13 cellular contexts compared by ENCODE assay signal in the genomic region with DNA sequence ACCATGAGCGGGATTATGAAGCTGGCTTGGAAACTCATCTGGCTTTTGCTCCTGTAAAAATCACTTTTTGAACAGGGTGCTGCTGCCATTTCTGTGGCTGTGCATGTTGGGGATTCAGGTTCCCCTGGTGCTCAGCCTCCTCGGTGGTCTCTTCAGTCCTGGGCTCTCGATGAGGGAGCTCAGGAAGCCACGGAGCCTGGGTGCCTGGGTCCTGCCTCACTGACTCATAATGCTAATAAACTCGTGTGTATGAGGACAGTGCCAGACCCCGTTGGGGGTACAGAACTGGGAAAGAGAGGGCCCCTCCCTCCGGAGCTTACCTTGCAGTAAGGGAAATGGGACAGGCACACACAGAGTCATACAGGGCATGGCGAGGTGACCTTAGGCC. TPM values are rescaled to one million over a fixed set of nuclear protein-coding genes. Genes with fewer than 3 reads are reported as not detected.
DNase-seq lines count a peak whose midpoint lies in the region; ATAC-seq, FAIRE-seq and TF ChIP-seq lines count a peak whose summit lies in the region.
"Had no signal": no experiment of that assay in that cellular context is flagged by ENCODE, and none has a peak within 500 bp of the region (broad histone marks: within the 10 kb centered on the region; RNA-seq: fewer than 3 reads in every experiment).

No MANE protein-coding gene starts in this region.

- 0 out of 2 replicates have a peak, but pooled peaks cover 2% of the 10 kb centered on the region for H3K27me3 ChIP-seq in GM23338 (ENCODE audit: insufficient read depth)
- no peaks in the 10 kb centered on the region; a peak in 1 of 5 replicates for H3K27me3 ChIP-seq in HepG2 (ENCODE audit: control insufficient read depth in 1 of 2, insufficient read depth in 2 of 2, low read length in 2 of 2)
- H3K27me3 ChIP-seq in small intestine (ENCODE audit: control insufficient read depth in 2 of 2, insufficient read depth in 2 of 2, low read length in 2 of 2): no peaks in the 10 kb centered on the region
- H3K27me3 ChIP-seq: breast epithelium had no signal

- no peaks in the 10 kb centered on the region for H3K36me3 ChIP-seq in GM23338 (ENCODE audit: insufficient read depth)
- peaks cover 2 to 13% of the 10 kb centered on the region in 2 experiments; a peak in 3 of 5 replicates for H3K36me3 ChIP-seq in HepG2 (replicated peaks in 1 of 2; ENCODE audit: control insufficient read depth in 1 of 2, insufficient read depth in 2 of 2, low read length in 2 of 2)
- H3K36me3 ChIP-seq in small intestine (ENCODE audit: control insufficient read depth in 2 of 2, insufficient read depth in 2 of 2, low read length in 2 of 2): no peaks in the 10 kb centered on the region
- H3K36me3 ChIP-seq: breast epithelium had no signal

- TF ChIP-seq POLR2A in HepG2 (IDR thresholded peaks at IDR 0.05; ENCODE audit: insufficient read depth in 1 of 2, low read depth in 2 of 2, low read length in 2 of 2) (no peak), GM18505 (IDR thresholded peaks at IDR 0.05; ENCODE audit: borderline replicate concordance, extremely low read depth, insufficient read depth, insufficient read length) (no peak)

- H3K27me3 Mint-ChIP-seq in GM23338 (ENCODE audit: insufficient read depth, low read depth, poor library complexity) (peaks cover 16% of the 10 kb centered on the region), WTC11 (ENCODE audit: low read depth) (peaks cover 4% of the 10 kb centered on the region), mesothelial cell of epicardium (ENCODE audit: low read depth) (no peaks in the 10 kb centered on the region)
- H3K27me3 Mint-ChIP-seq: activated naive CD8-positive, alpha-beta T cell; natural killer cell treated with Interleukin-12 subunit alpha and Interleukin-12 subunit beta and Interleukin-15 and Interleukin-18, amount 100 ng/mL, for 72 hours had no signal

- H3K9ac ChIP-seq in HepG2 (ENCODE audit: insufficient read depth, low read depth, low read length): peak overlapping the region; percentile 72

- H3K9me3 ChIP-seq in HepG2 (ENCODE audit: low read length) (no peaks in the 10 kb centered on the region), small intestine (ENCODE audit: control insufficient read depth, low read depth) (no peaks in the 10 kb centered on the region)

- CTCF ChIA-PET in WTC11 (lab: Charles Lee): no interaction called here
- CTCF ChIA-PET in HepG2 (lab: Yijun Ruan, JAX; ENCODE audit: low intra/inter-chr PET ratio, low total read pairs): no interaction called here

- H3K36me3 Mint-ChIP-seq in GM23338 (ENCODE audit: low read depth) (peaks cover 7% of the 10 kb centered on the region), WTC11 (peaks cover 4% of the 10 kb centered on the region), mesothelial cell of epicardium (no peaks in the 10 kb centered on the region)
- H3K36me3 Mint-ChIP-seq: natural killer cell treated with Interleukin-12 subunit alpha and Interleukin-12 subunit beta and Interleukin-15 and Interleukin-18, amount 100 ng/mL, for 72 hours had no signal

- H3K79me2 ChIP-seq in GM23338 (replicated peaks; ENCODE audit: insufficient read depth) (peaks cover 88% of the 10 kb centered on the region), HepG2 (ENCODE audit: insufficient read depth, low read length) (peaks cover 94% of the 10 kb centered on the region)

- H3K4me1 Mint-ChIP-seq in GM23338 (peaks cover 49% of the 10 kb centered on the region), WTC11 (peaks cover 49% of the 10 kb centered on the region), mesothelial cell of epicardium (peaks cover 4% of the 10 kb centered on the region)

- no peak for TF ChIP-seq RAD21 in HepG2 (CRISPR knock-in tag; IDR thresholded peaks at IDR 0.05)

- no peaks in the 10 kb centered on the region for H3K9me2 ChIP-seq in GM23338 (ENCODE audit: insufficient read depth)

- H4K20me1 ChIP-seq in GM23338 (replicated peaks; ENCODE audit: insufficient read depth) (peaks cover 8% of the 10 kb centered on the region; the same call in 1 of the 2 replicates), HepG2 (ENCODE audit: insufficient read depth, low read length) (peaks cover 33% of the 10 kb centered on the region)

- H3K27ac ChIP-seq in GM23338 (ENCODE audit: low read depth) (no peak overlapping the region), HepG2 (ENCODE audit: extremely low read length, insufficient read depth, low read length) (peak overlapping the region; percentile 94), small intestine (ENCODE audit: low read depth in 1 of 2, low read length in 1 of 2) (peak overlapping the region; percentile 68 to 85)

- FAIRE-seq in HepG2 (lab: Jason Lieb, UNC): no peak
- FAIRE-seq in small intestine (lab: Jason Lieb, UNC): no peak

- H3K27ac Mint-ChIP-seq in GM23338 (0 out of 2 replicates have a peak overlapping the region, but pooled peaks have one; percentile 41), WTC11 (peak overlapping the region; percentile 42; the same call in 1 of the 2 replicates), mesothelial cell of epicardium (no peak overlapping the region)
- H3K27ac Mint-ChIP-seq: activated naive CD8-positive, alpha-beta T cell; natural killer cell treated with Interleukin-12 subunit alpha and Interleukin-12 subunit beta and Interleukin-15 and Interleukin-18, amount 100 ng/mL, for 72 hours had no signal

- 25% methylated on average over 4 of the region's 8 CpGs for WGBS in HepG2 (ENCODE audit: low lambda C conversion rate)
- 18 to 60% (median 33%) methylated on average over 8 of the region's 8 CpGs for WGBS in small intestine, 3 donors

- H2AFZ ChIP-seq in GM23338: no peak overlapping the region
- H2AFZ ChIP-seq in HepG2 (ENCODE audit: low read length): no peak overlapping the region

- H3K4me3 ChIP-seq in GM23338 (no peak overlapping the region), HepG2 (replicated peaks in 1 of 3; ENCODE audit: insufficient read depth in 1 of 3, low read depth in 2 of 3, low read length in 3 of 3) (peak overlapping the region; percentile 28 to 74 (median 40)), small intestine (ENCODE audit: low read depth in 1 of 2, low read length in 2 of 2) (no peak overlapping the region)
- H3K4me3 ChIP-seq: breast epithelium had no signal

- in situ Hi-C loops in HepG2 (cut with HindIII; ENCODE audit: extremely low pct_ligation_motif_present, low pct_unique_long_range_greater_than_20kb): no loop called here

- TF ChIP-seq EP300 in HepG2 (IDR thresholded peaks at IDR 0.05; ENCODE audit: low read depth in 2 of 2, low read length in 2 of 2): no peak
- no peak for TF ChIP-seq EP300 in HepG2 (CRISPR knock-in tag; IDR thresholded peaks at IDR 0.05; ENCODE audit: borderline replicate concordance)

- H3F3A ChIP-seq in GM23338 (replicated peaks; ENCODE audit: low read depth): no peaks in the 10 kb centered on the region

- ATAC-seq in GM23338: no peak
- ATAC-seq in WTC11: no peak
- no peak; the same call in 2 of the 3 replicates for ATAC-seq in HepG2
- no peak for ATAC-seq in GM18505 (IDR thresholded peaks at IDR 0.05; ENCODE audit: unreplicated experiment)
- ATAC-seq: natural killer cell treated with Interleukin-12 subunit alpha and Interleukin-12 subunit beta and Interleukin-15 and Interleukin-18, amount 100 ng/mL, for 72 hours had no signal

- H3K9me3 Mint-ChIP-seq in GM23338 (peaks cover 5% of the 10 kb centered on the region; the same call in 2 of the 3 replicates), WTC11 (peaks cover 8% of the 10 kb centered on the region), mesothelial cell of epicardium (peaks cover 9% of the 10 kb centered on the region)
- H3K9me3 Mint-ChIP-seq: natural killer cell treated with Interleukin-12 subunit alpha and Interleukin-12 subunit beta and Interleukin-15 and Interleukin-18, amount 100 ng/mL, for 72 hours had no signal

- DNase-seq in GM23338 (ENCODE audit: low spot score) (no peak), WTC11 (ENCODE audit: low spot score) (no peak), HepG2 (ENCODE audit: low spot score) (no peak), small intestine (peak; percentile 10), mesothelial cell of epicardium (ENCODE audit: low spot score in 2 of 2, unreplicated experiment in 2 of 2) (no peak), EL (no peak)
- DNase-seq: IMR-90, NCI-H524 treated with DMSO at 0.1 percent for 48 hours, OCI-M1 had no signal

- TF ChIP-seq CTCF in GM23338 (conservative IDR thresholded peaks at IDR 0.05; ENCODE audit: low read depth in 2 of 2) (no peak), WTC11 (IDR thresholded peaks at IDR 0.05) (no peak), HepG2 (CRISPR knock-in tag; IDR thresholded peaks at IDR 0.05) (no peak), mesothelial cell of epicardium (IDR thresholded peaks at IDR 0.05; ENCODE audit: unreplicated experiment) (no peak)

- intact Hi-C loops in HepG2 (cut with micrococcal nuclease; ENCODE audit: unreplicated experiment): loop anchor here (2.0 to 5.0 kb wide), 3 partner anchors 25 to 46 kb away; no protein-coding TSS in a partner anchor

- POLR2A ChIA-PET in WTC11 (lab: Charles Lee) (no interaction called here), HepG2 (lab: Yijun Ruan, JAX) (interaction anchor here (1.0 to 6.5 kb wide), 6 partner anchors 9 to 486 kb away, joined by 3 to 46 read pairs (median 3); no protein-coding TSS in a partner anchor)

- H3K4me1 ChIP-seq in GM23338 (ENCODE audit: insufficient read depth) (peaks cover 28% of the 10 kb centered on the region), HepG2 (ENCODE audit: insufficient read depth, low read length) (peaks cover 70% of the 10 kb centered on the region), small intestine (ENCODE audit: control insufficient read depth in 2 of 2, insufficient read depth in 1 of 2, low read depth in 1 of 2, low read length in 1 of 2) (peaks cover 12 to 15% of the 10 kb centered on the region in 2 donors)

- BruUV-seq in HepG2 (replicated peaks; lab: Mats Ljungman, UMichigan): no TSS peak

- H3K4me2 ChIP-seq in GM23338 (no peak overlapping the region; the same call in 1 of the 2 replicates), HepG2 (ENCODE audit: low read depth, low read length) (peak overlapping the region; percentile 94)

- H3K4me3 Mint-ChIP-seq in GM23338: no peak overlapping the region
- H3K4me3 Mint-ChIP-seq in WTC11: no peak overlapping the region
- H3K4me3 Mint-ChIP-seq in mesothelial cell of epicardium: no peak overlapping the region
- H3K4me3 Mint-ChIP-seq: activated naive CD8-positive, alpha-beta T cell; natural killer cell treated with Interleukin-12 subunit alpha and Interleukin-12 subunit beta and Interleukin-15 and Interleukin-18, amount 100 ng/mL, for 72 hours had no signal

RNA-seq across cellular contexts. Expression of a gene that starts 5.8 kb away (rescaled TPM):
- 37.4 TPM in 2 replicates for total RNA-seq in GM23338 (2014; rRNA removed; shearing (Covaris generic))
- polyA plus RNA-seq in GM23338 (2016; fragmentation: Nextera tagmentation; extraction: Ambion mirVana): 25.2 and 28.5 TPM in 2 replicates
- 39.4 to 41.1 TPM (median 40.8 TPM) in 3 replicates for total RNA-seq in WTC11 (2021)
- total RNA-seq in HepG2 (2016; rRNA removed; fragmentation: Illumina TruSeq; extraction: Trizol): 63.3 and 88.7 TPM in 2 replicates
- 25.9 and 28.8 TPM in 2 replicates for total RNA-seq in HepG2 (2016; cell fraction: cytosol; rRNA removed; fragmentation: Illumina TruSeq; extraction: Trizol; ENCODE audit: low read depth)
- 60.2 and 93.0 TPM in 2 replicates for total RNA-seq in HepG2 (2016; cell fraction: insoluble cytoplasmic fraction; rRNA removed; fragmentation: Illumina TruSeq; extraction: Trizol)
- total RNA-seq in HepG2 (2016; cell fraction: membrane; rRNA removed; fragmentation: Illumina TruSeq; extraction: Trizol): 26.6 and 26.8 TPM in 2 replicates
- total RNA-seq in HepG2 (2016; cell fraction: nucleus; rRNA removed; fragmentation: Illumina TruSeq; extraction: Trizol): 66.7 and 69.0 TPM in 2 replicates
- polyA plus RNA-seq in HepG2 (2011; rRNA removed): 60.4 and 72.2 TPM in 2 replicates
- 53.6 and 65.9 TPM in 2 replicates for polyA plus RNA-seq in HepG2 (2011; cell fraction: cytosol; rRNA removed)
- polyA plus RNA-seq in HepG2 (2011; cell fraction: nucleus; rRNA removed): 117 and 151 TPM in 2 replicates
- 69.4 and 75.0 TPM in 2 replicates for polyA plus RNA-seq in HepG2 (2012)
- polyA plus RNA-seq in HepG2 (2016; cell fraction: cytosol; fragmentation: Illumina TruSeq; extraction: Trizol; ENCODE audit: low read depth): 6.0 and 6.9 TPM in 2 replicates
- 55.2 and 65.3 TPM in 2 replicates for polyA plus RNA-seq in HepG2 (2016; cell fraction: insoluble cytoplasmic fraction; fragmentation: Illumina TruSeq; extraction: Trizol; ENCODE audit: low read depth)
- polyA plus RNA-seq in HepG2 (2016; cell fraction: membrane; fragmentation: Illumina TruSeq; extraction: Trizol; ENCODE audit: low read depth): 14.1 and 15.8 TPM in 2 replicates
- polyA plus RNA-seq in HepG2 (2016; cell fraction: nucleus; fragmentation: Illumina TruSeq; extraction: Trizol; ENCODE audit: insufficient read depth, low read depth): 146 and 150 TPM in 2 replicates
- 30.4 and 75.1 TPM in 2 replicates for polyA minus RNA-seq in HepG2 (2011; rRNA and poly(A)+ RNA removed; ENCODE audit: low replicate concordance)
- polyA minus RNA-seq in HepG2 (2011; cell fraction: cytosol; rRNA and poly(A)+ RNA removed): 31.1 and 31.3 TPM in 2 replicates
- polyA minus RNA-seq in HepG2 (2011; cell fraction: nucleus; rRNA and poly(A)+ RNA removed): 28.2 and 38.1 TPM in 2 replicates
- 10 to 100 TPM; 35.7 to 52.6 (median 50.4) TPM for polyA plus RNA-seq in small intestine
- 17.7 to 22.7 TPM (median 19.9 TPM) in 3 replicates for total RNA-seq in mesothelial cell of epicardium

Comparison
In these comparisons a context has a peak if more than half of its experiments do, and no peak if none do; other contexts are left out.
1. H3K4me3 ChIP-seq: peak in HepG2 (3 of 3); none in GM23338 (single experiment) and small intestine (0 of 2).